ENCODE assay signal across 9 cellular contexts in the genomic region with DNA sequence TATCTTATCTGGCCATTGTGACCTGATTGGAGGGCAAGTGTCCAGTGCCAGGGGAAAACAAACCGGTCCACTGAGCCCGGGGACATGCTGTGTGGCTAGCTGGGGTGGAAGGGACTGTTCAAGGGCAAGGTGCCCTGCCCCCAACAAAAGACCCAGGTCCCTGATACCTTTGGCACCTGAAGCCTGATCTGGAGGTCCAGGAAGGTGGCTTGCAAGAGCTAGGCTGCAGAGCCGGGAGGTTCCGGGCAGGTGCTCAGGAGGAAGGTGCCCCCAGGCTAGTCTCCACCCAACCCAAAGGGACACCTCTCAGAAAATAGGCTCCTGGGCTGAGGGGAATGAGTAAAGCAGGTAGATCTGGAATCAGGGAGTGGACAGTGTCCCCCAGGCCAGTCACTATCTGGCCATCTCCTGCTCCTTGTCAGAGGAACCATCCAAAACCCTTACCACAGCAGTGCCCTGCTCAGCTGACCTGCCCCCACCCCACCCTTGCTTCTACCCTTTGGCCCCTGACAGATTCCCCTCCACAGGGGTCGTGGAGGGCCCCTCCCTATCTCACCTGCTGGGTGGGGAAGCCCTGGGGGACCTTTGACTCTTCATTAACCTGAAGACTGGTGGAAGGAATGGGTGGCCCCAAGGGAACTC. TPM values are rescaled to one million over a fixed set of nuclear protein-coding genes. Genes with fewer than 3 reads are reported as not detected.
A peak's percentile ranks its signal among the peaks of the same experiment; 100 is the strongest.
DNase-seq lines count a peak whose midpoint lies in the region; ATAC-seq, FAIRE-seq and TF ChIP-seq lines count a peak whose summit lies in the region.
"Had no signal": no experiment of that assay in that cellular context is flagged by ENCODE, and none has a peak within 500 bp of the region (broad histone marks: within the 10 kb centered on the region; RNA-seq: fewer than 3 reads in every experiment).

No MANE protein-coding gene starts in this region.

- no peak for TF ChIP-seq RAD21 in K562 (CRISPR knock-in tag; conservative IDR thresholded peaks at IDR 0.05 in 1 of 2, IDR thresholded peaks at IDR 0.05 in 1 of 2)

- ATAC-seq in K562, result peak; percentile 11; the same call in 2 of the 3 replicates
- no peak for ATAC-seq in natural killer cell
- ATAC-seq in WTC11, result no peak

- CTCF ChIA-PET in CD4-positive, alpha-beta memory T cell (lab: Charles Lee; ENCODE audit: partially characterized antibody), result interaction anchor here (0.8 to 13.9 kb wide), 13 partner anchors 9 to 112 kb away, joined by 3 to 181 read pairs (median 8); a partner anchor contains a TSS
- CTCF ChIA-PET in K562 (lab: Yijun Ruan, JAX; ENCODE audit: low intra/inter-chr PET ratio), result interaction anchor here (3.6 kb wide), 1 partner anchor 25 kb away, joined by 41 read pairs; no protein-coding TSS in a partner anchor
- CTCF ChIA-PET in WTC11 (lab: Charles Lee), result interaction anchor here (1.0 to 12.0 kb wide), 15 partner anchors 11 to 203 kb away, joined by 3 to 262 read pairs (median 7); a partner anchor contains a TSS

- H3K27ac ChIP-seq in CD4-positive, alpha-beta memory T cell (ENCODE audit: low read depth, low read length), result peak overlapping the region; percentile 46
- H3K27ac ChIP-seq in KMS-11 (peak overlapping the region; percentile 8; the same call in 1 of the 2 replicates), K562 (ENCODE audit: extremely low read depth, low read depth, low read length) (no peak overlapping the region)

- H3K4me1 ChIP-seq in CD4-positive, alpha-beta memory T cell (ENCODE audit: insufficient read depth, low read length), result peaks cover 23% of the 10 kb centered on the region
- H3K4me1 ChIP-seq in KMS-11 (ENCODE audit: low read depth, poor library complexity, severe bottlenecking), result peaks cover 46% of the 10 kb centered on the region
- H3K4me1 ChIP-seq in K562 (replicated peaks in 1 of 2; ENCODE audit: control insufficient read depth in 2 of 2, insufficient read depth in 2 of 2, low read length in 2 of 2), result peaks cover 0 to 12% of the 10 kb centered on the region in 2 experiments; a peak in 1 of 5 replicates

- FAIRE-seq in K562 (lab: Jason Lieb, UNC), result no peak

- H3K27ac Mint-ChIP-seq in CD4-positive, alpha-beta memory T cell, result peak overlapping the region; percentile 64 to 92 (median 89)
- H3K27ac Mint-ChIP-seq in natural killer cell (peak overlapping the region; percentile 82 to 84), WTC11 (no peak overlapping the region; the same call in none of the 2 replicates)

- H3K9me1 ChIP-seq in K562 (ENCODE audit: control insufficient read depth, insufficient read depth, low read length), result no peaks in the 10 kb centered on the region

- intact Hi-C loops in CD4-positive, alpha-beta memory T cell (cut with micrococcal nuclease), result loop anchor here (1.0 kb wide), 3 partner anchors 22 to 113 kb away; a partner anchor contains a TSS
- intact Hi-C loops in K562 (cut with micrococcal nuclease) (loop anchor here (1.0 kb wide), 1 partner anchor 23 kb away; no protein-coding TSS in a partner anchor), natural killer cell (cut with micrococcal nuclease) (loop anchor here (1.0 kb wide), 2 partner anchors 26 to 113 kb away; no protein-coding TSS in a partner anchor)

- H3K4me3 ChIP-seq in CD4-positive, alpha-beta memory T cell (ENCODE audit: low read length in 2 of 2), result no peak overlapping the region
- H3K4me3 ChIP-seq in KMS-11 (IDR thresholded peaks at IDR 0.05; ENCODE audit: insufficient read depth, low read depth, low read length) (no peak overlapping the region), K562 (no peak overlapping the region)
- H3K4me3 ChIP-seq: BLaER1 treated with 17β-estradiol and CSF1 and Interleukin-3, amounts not matched to agents 10 nM and 100 nM had no signal

- no peak overlapping the region for H2AFZ ChIP-seq in KMS-11 (ENCODE audit: low read depth)
- H2AFZ ChIP-seq in K562 (ENCODE audit: low read depth, low read length), result no peak overlapping the region

- peak; percentile 61 for TF ChIP-seq POLR2A in K562 (conservative IDR thresholded peaks at IDR 0.05)

- no peak for TF ChIP-seq EP300 in K562 (IDR thresholded peaks at IDR 0.05; ENCODE audit: low read length)

- H3K27me3 ChIP-seq in CD4-positive, alpha-beta memory T cell (ENCODE audit: insufficient read depth, low read length), result no peaks in the 10 kb centered on the region
- no peaks in the 10 kb centered on the region for H3K27me3 ChIP-seq in KMS-11 (ENCODE audit: insufficient read depth, low read depth)
- no peaks in the 10 kb centered on the region for H3K27me3 ChIP-seq in K562 (ENCODE audit: control insufficient read depth in 2 of 2, insufficient read depth in 2 of 2, low read length in 2 of 2)
- H3K27me3 ChIP-seq: BLaER1 treated with 17β-estradiol and CSF1 and Interleukin-3, amounts not matched to agents 10 nM and 100 nM had no signal

- no peaks in the 10 kb centered on the region for H3K27me3 Mint-ChIP-seq in CD4-positive, alpha-beta memory T cell
- H3K27me3 Mint-ChIP-seq in natural killer cell (ENCODE audit: low read depth in 2 of 2) (no peaks in the 10 kb centered on the region), WTC11 (ENCODE audit: low read depth) (no peaks in the 10 kb centered on the region)

- peak overlapping the region in 3 of 8 donors; percentile 20 to 46 (median 22) for H3K4me3 Mint-ChIP-seq in CD4-positive, alpha-beta memory T cell
- H3K4me3 Mint-ChIP-seq in natural killer cell (no peak overlapping the region), WTC11 (no peak overlapping the region)

- TF ChIP-seq CTCF in KMS-11 (conservative IDR thresholded peaks at IDR 0.05; ENCODE audit: low read depth, low read length), result no peak
- no peak for TF ChIP-seq CTCF in K562 (IDR thresholded peaks at IDR 0.05 in 2 of 3, conservative IDR thresholded peaks at IDR 0.05 in 1 of 3; ENCODE audit: insufficient read depth in 2 of 3, low read depth in 1 of 3, low read length in 3 of 3)
- no peak for TF ChIP-seq CTCF in natural killer cell (IDR thresholded peaks at IDR 0.05)
- TF ChIP-seq CTCF in WTC11 (IDR thresholded peaks at IDR 0.05), result no peak

- peak in 1 of 5 donors; percentile 25 for DNase-seq in CD4-positive, alpha-beta memory T cell
- DNase-seq in K562 (ENCODE audit: extremely low read depth in 1 of 4, low spot score in 3 of 4) (no peak), natural killer cell (no peak), AML-193 (lab: John Stamatoyannopoulos, UW) (no peak), NCI-H128 (lab: John Stamatoyannopoulos, UW; ENCODE audit: unreplicated experiment) (no peak), WTC11 (ENCODE audit: low spot score) (no peak), amniotic stem cell (lab: John Stamatoyannopoulos, UW) (no peak)

- H3K36me3 Mint-ChIP-seq in CD4-positive, alpha-beta memory T cell, result peaks cover 31 to 67% of the 10 kb centered on the region in 2 donors
- H3K36me3 Mint-ChIP-seq in natural killer cell, result peaks cover 7% of the 10 kb centered on the region
- peaks cover 40% of the 10 kb centered on the region for H3K36me3 Mint-ChIP-seq in WTC11

- POLR2A ChIA-PET in CD4-positive, alpha-beta memory T cell (lab: Charles Lee; ENCODE audit: partially characterized antibody), result interaction anchor here (1.3 to 17.0 kb wide), 6 partner anchors 10 to 113 kb away, joined by 7 to 489 read pairs (median 26); a partner anchor contains a TSS
- POLR2A ChIA-PET in K562 (lab: Yijun Ruan, JAX) (interaction anchor here (0.6 to 2.5 kb wide), 11 partner anchors 8 to 169 kb away, joined by 3 to 9 read pairs (median 3); no protein-coding TSS in a partner anchor), WTC11 (lab: Charles Lee) (interaction anchor here (1.1 to 1.6 kb wide), 2 partner anchors 24 to 33 kb away, joined by 7 to 11 read pairs; a partner anchor contains a TSS)

- peaks cover 0 to 2% (median 0%) of the 10 kb centered on the region in 8 donors for H3K9me3 Mint-ChIP-seq in CD4-positive, alpha-beta memory T cell
- H3K9me3 Mint-ChIP-seq in natural killer cell, result no peaks in the 10 kb centered on the region
- no peaks in the 10 kb centered on the region for H3K9me3 Mint-ChIP-seq in WTC11

- H4K20me1 ChIP-seq in KMS-11 (ENCODE audit: insufficient read depth) (peaks cover 2% of the 10 kb centered on the region; the same call in 1 of the 2 replicates), K562 (replicated peaks; ENCODE audit: control insufficient read depth, insufficient read depth, low read length) (peaks cover 17% of the 10 kb centered on the region)

- no peak overlapping the region for H3K4me2 ChIP-seq in KMS-11
- no peak overlapping the region for H3K4me2 ChIP-seq in K562 (ENCODE audit: insufficient read depth, low read length)
- H3K4me2 ChIP-seq: BLaER1 treated with 17β-estradiol and CSF1 and Interleukin-3, amounts not matched to agents 10 nM and 100 nM had no signal

- no peaks in the 10 kb centered on the region for H3K9me3 ChIP-seq in CD4-positive, alpha-beta memory T cell (ENCODE audit: control insufficient read depth in 1 of 2, low read length in 2 of 2)
- H3K9me3 ChIP-seq in K562 (replicated peaks; ENCODE audit: control insufficient read depth, insufficient read depth, low read depth, low read length), result no peaks in the 10 kb centered on the region
- H3K9me3 ChIP-seq: BLaER1 treated with 17β-estradiol and CSF1 and Interleukin-3, amounts not matched to agents 10 nM and 100 nM had no signal

- no TSS peak for BruUV-seq in K562 (replicated peaks; lab: Mats Ljungman, UMichigan)

- H3K36me3 ChIP-seq in CD4-positive, alpha-beta memory T cell (ENCODE audit: insufficient read depth, low read length), result peaks cover 79% of the 10 kb centered on the region
- H3K36me3 ChIP-seq in KMS-11 (ENCODE audit: insufficient read depth), result no peaks in the 10 kb centered on the region; the same call in 1 of the 2 replicates
- peaks cover 71% of the 10 kb centered on the region for H3K36me3 ChIP-seq in K562 (ENCODE audit: control insufficient read depth, insufficient read depth, low read length)

- H3K4me1 Mint-ChIP-seq in CD4-positive, alpha-beta memory T cell, result peaks cover 19 to 62% (median 34%) of the 10 kb centered on the region in 4 donors
- peaks cover 23 to 44% of the 10 kb centered on the region in 2 donors for H3K4me1 Mint-ChIP-seq in natural killer cell
- H3K4me1 Mint-ChIP-seq in WTC11, result peaks cover 8% of the 10 kb centered on the region

- in situ Hi-C loops in K562 (cut with MboI), result no loop called here

- WGBS in K562 (ENCODE audit: insufficient coverage, low coverage, missing lambda C conversion rate), result 69% methylated on average over 5 of the region's 5 CpGs

- H3K9ac ChIP-seq in KMS-11 (no peak overlapping the region), K562 (ENCODE audit: insufficient read depth in 1 of 2, low read depth in 2 of 2, low read length in 2 of 2) (0 out of 4 replicates have a peak overlapping the region, but pooled peaks of 1 of the 2 experiments have one; percentile 17)

- H3K79me2 ChIP-seq in KMS-11 (ENCODE audit: insufficient read depth, low read depth) (peaks cover 46% of the 10 kb centered on the region), K562 (ENCODE audit: control insufficient read depth, insufficient read depth, low read length) (peaks cover 9% of the 10 kb centered on the region)

RNA-seq across cellular contexts. Expression of a gene that starts 6.2 kb away (rescaled TPM):
- 10 to 100 TPM; 60.0 to 70.3 TPM for total RNA-seq in CD4-positive, alpha-beta memory T cell
- 10 to 100 TPM; 11.9 to 19.1 TPM for polyA plus RNA-seq in CD4-positive, alpha-beta memory T cell
- total RNA-seq in K562 (2011; cell fraction: chromatin; rRNA removed; ENCODE audit: low replicate concordance), result 145 and 300 TPM in 2 replicates
- total RNA-seq in K562 (2011; cell fraction: nucleolus; rRNA removed), result 204 and 205 TPM in 2 replicates
- 164 and 167 TPM in 2 replicates for total RNA-seq in K562 (2011; cell fraction: nucleoplasm; rRNA removed)
- 28.8 and 31.9 TPM in 2 replicates for total RNA-seq in K562 (2014; rRNA removed)
- total RNA-seq in K562 (2014; rRNA removed; fragmentation: Illumina TruSeq; extraction: Trizol), result 28.3 and 42.2 TPM in 2 replicates
- total RNA-seq in K562 (2015; rRNA removed; fragmentation: Illumina TruSeq; extraction: Trizol), result 39.4 and 40.8 TPM in 2 replicates
- 56.8 and 63.6 TPM in 2 replicates for total RNA-seq in K562 (2021)
- 42.4 and 52.0 TPM in 2 replicates for polyA plus RNA-seq in K562 (2011; rRNA removed)
- polyA plus RNA-seq in K562 (2011; cell fraction: cytosol; rRNA removed), result 38.3 and 39.8 TPM in 2 replicates
- 305 and 323 TPM in 2 replicates for polyA plus RNA-seq in K562 (2011; cell fraction: nucleus; rRNA removed)
- 49.7 and 52.4 TPM in 2 replicates for polyA plus RNA-seq in K562 (2012)
- polyA plus RNA-seq in K562 (2014; fragmentation: Illumina TruSeq; extraction: Trizol), result 37.1 and 39.9 TPM in 2 replicates
- 1 to 10 TPM; 4.2 to 5.9 TPM for polyA plus RNA-seq in K562 (2014; fragmentation: Nextera tagmentation; extraction: Ambion mirVana)
- polyA plus RNA-seq in K562 (2014; rRNA removed), result 59.9 and 63.8 TPM in 2 replicates
- 30.1 and 37.1 TPM in 2 replicates for polyA minus RNA-seq in K562 (2011; rRNA and poly(A)+ RNA removed)
- polyA minus RNA-seq in K562 (2011; cell fraction: cytosol; rRNA and poly(A)+ RNA removed), result 9.9 and 11.5 TPM in 2 replicates
- polyA minus RNA-seq in K562 (2011; cell fraction: nucleus; rRNA and poly(A)+ RNA removed), result 60.3 and 89.4 TPM in 2 replicates
- 10 to 100 TPM; 20.0 to 27.2 (median 24.8) TPM for total RNA-seq in natural killer cell
- 66.0 to 71.2 TPM (median 67.1 TPM) in 3 replicates for total RNA-seq in WTC11 (2021)

RNA-seq across cellular contexts. Expression of a gene that starts 21.5 kb away (rescaled TPM):
- 100 to 1,000 TPM; 202 to 209 TPM for total RNA-seq in CD4-positive, alpha-beta memory T cell
- polyA plus RNA-seq in CD4-positive, alpha-beta memory T cell, result 100 to 1,000 TPM; 324 to 448 TPM
- 18.4 and 49.5 TPM in 2 replicates for total RNA-seq in K562 (2011; cell fraction: chromatin; rRNA removed; ENCODE audit: low replicate concordance)
- 26.0 and 28.6 TPM in 2 replicates for total RNA-seq in K562 (2011; cell fraction: nucleolus; rRNA removed)
- total RNA-seq in K562 (2011; cell fraction: nucleoplasm; rRNA removed), result 29.0 and 37.5 TPM in 2 replicates
- total RNA-seq in K562 (2014; rRNA removed) (35.5 and 51.8 TPM in 2 replicates), K562 (2014; rRNA removed; fragmentation: Illumina TruSeq; extraction: Trizol) (23.8 and 30.5 TPM in 2 replicates), K562 (2015; rRNA removed; fragmentation: Illumina TruSeq; extraction: Trizol) (38.9 and 40.2 TPM in 2 replicates), K562 (2021) (79.9 and 88.0 TPM in 2 replicates), natural killer cell (100 to 1,000 TPM; 323 to 372 (median 362) TPM), WTC11 (2021) (86.9 to 111 TPM (median 97.1 TPM) in 3 replicates)
- polyA plus RNA-seq in K562 (2011; rRNA removed) (36.9 and 45.6 TPM in 2 replicates), K562 (2014; fragmentation: Illumina TruSeq; extraction: Trizol) (64.8 and 78.7 TPM in 2 replicates), K562 (2014; fragmentation: Nextera tagmentation; extraction: Ambion mirVana) (10 to 100 TPM; 11.4 to 20.6 TPM), K562 (2014; rRNA removed) (44.9 and 50.1 TPM in 2 replicates)
- polyA plus RNA-seq in K562 (2011; cell fraction: cytosol; rRNA removed), result 59.4 and 62.4 TPM in 2 replicates
- 36.7 and 44.4 TPM in 2 replicates for polyA plus RNA-seq in K562 (2011; cell fraction: nucleus; rRNA removed)
- 42.9 and 66.5 TPM in 2 replicates for polyA plus RNA-seq in K562 (2012)
- polyA minus RNA-seq in K562 (2011; rRNA and poly(A)+ RNA removed), result 29.5 and 44.1 TPM in 2 replicates
- polyA minus RNA-seq in K562 (2011; cell fraction: cytosol; rRNA and poly(A)+ RNA removed), result 35.7 and 39.5 TPM in 2 replicates
- 8.5 and 9.6 TPM in 2 replicates for polyA minus RNA-seq in K562 (2011; cell fraction: nucleus; rRNA and poly(A)+ RNA removed)

RNA-seq across cellular contexts. Expression of a gene that starts 32.9 kb away (rescaled TPM):
- 10 to 100 TPM; 23.2 to 25.9 TPM for total RNA-seq in CD4-positive, alpha-beta memory T cell
- 10 to 100 TPM; 47.8 to 52.3 TPM for polyA plus RNA-seq in CD4-positive, alpha-beta memory T cell
- total RNA-seq in K562 (2011; cell fraction: chromatin; rRNA removed; ENCODE audit: low replicate concordance), result not detected in 2 replicates
- total RNA-seq in K562 (2011; cell fraction: nucleolus; rRNA removed), result not detected in 2 replicates
- not detected in 2 replicates for total RNA-seq in K562 (2011; cell fraction: nucleoplasm; rRNA removed)
- not detected in 2 replicates for total RNA-seq in K562 (2014; rRNA removed)
- total RNA-seq in K562 (2014; rRNA removed; fragmentation: Illumina TruSeq; extraction: Trizol), result not detected in 2 replicates
- total RNA-seq in K562 (2015; rRNA removed; fragmentation: Illumina TruSeq; extraction: Trizol), result 0.11 and 0.23 TPM in 2 replicates
- total RNA-seq in K562 (2021), result 0.27 TPM in 1 of 2 replicates, not detected in the other
- polyA plus RNA-seq in K562 (2011; rRNA removed), result 0.03 and 0.21 TPM in 2 replicates
- 0.22 TPM in 1 of 2 replicates, not detected in the other for polyA plus RNA-seq in K562 (2011; cell fraction: cytosol; rRNA removed)
- polyA plus RNA-seq in K562 (2011; cell fraction: nucleus; rRNA removed), result 0.07 and 0.18 TPM in 2 replicates
- 0.19 and 0.22 TPM in 2 replicates for polyA plus RNA-seq in K562 (2012)
- 0.04 and 0.12 TPM in 2 replicates for polyA plus RNA-seq in K562 (2014; fragmentation: Illumina TruSeq; extraction: Trizol)
- polyA plus RNA-seq in K562 (2014; fragmentation: Nextera tagmentation; extraction: Ambion mirVana), result under 1 TPM in 1 of 2 experiments, not detected in 1; 0.03 TPM
- polyA plus RNA-seq in K562 (2014; rRNA removed), result not detected in 2 replicates
- polyA minus RNA-seq in K562 (2011; rRNA and poly(A)+ RNA removed), result 0.11 TPM in 1 of 2 replicates, not detected in the other
- not detected in 2 replicates for polyA minus RNA-seq in K562 (2011; cell fraction: cytosol; rRNA and poly(A)+ RNA removed)
- polyA minus RNA-seq in K562 (2011; cell fraction: nucleus; rRNA and poly(A)+ RNA removed), result not detected in 2 replicates
- total RNA-seq in natural killer cell, result 100 to 1,000 TPM; 150 to 184 (median 169) TPM
- 8.8 to 9.4 TPM (median 8.9 TPM) in 3 replicates for total RNA-seq in WTC11 (2021)

RNA-seq across cellular contexts. Expression of a gene that starts 57.3 kb away (rescaled TPM):
- total RNA-seq in CD4-positive, alpha-beta memory T cell, result under 1 TPM in 1 of 2 experiments, not detected in 1; 0.23 TPM
- not detected for polyA plus RNA-seq in CD4-positive, alpha-beta memory T cell
- not detected in 2 replicates for total RNA-seq in K562 (2011; cell fraction: chromatin; rRNA removed; ENCODE audit: low replicate concordance)
- total RNA-seq in K562 (2011; cell fraction: nucleolus; rRNA removed), result not detected in 2 replicates
- not detected in 2 replicates for total RNA-seq in K562 (2011; cell fraction: nucleoplasm; rRNA removed)
- total RNA-seq in K562 (2014; rRNA removed) (not detected in 2 replicates), K562 (2014; rRNA removed; fragmentation: Illumina TruSeq; extraction: Trizol) (not detected in 2 replicates), K562 (2015; rRNA removed; fragmentation: Illumina TruSeq; extraction: Trizol) (not detected in 2 replicates), K562 (2021) (not detected in 2 replicates), natural killer cell (10 to 100 TPM in 1 of 3 donors, 1 to 10 TPM in 2; 1.9 to 10.6 (median 8.7) TPM), WTC11 (2021) (not detected in 3 replicates)
- polyA plus RNA-seq in K562 (2011; rRNA removed) (not detected in 2 replicates), K562 (2014; fragmentation: Illumina TruSeq; extraction: Trizol) (not detected in 2 replicates), K562 (2014; fragmentation: Nextera tagmentation; extraction: Ambion mirVana) (not detected), K562 (2014; rRNA removed) (not detected in 2 replicates)
- polyA plus RNA-seq in K562 (2011; cell fraction: cytosol; rRNA removed), result not detected in 2 replicates
- polyA plus RNA-seq in K562 (2011; cell fraction: nucleus; rRNA removed), result not detected in 2 replicates
- polyA plus RNA-seq in K562 (2012), result not detected in 2 replicates
- not detected in 2 replicates for polyA minus RNA-seq in K562 (2011; rRNA and poly(A)+ RNA removed)
- not detected in 2 replicates for polyA minus RNA-seq in K562 (2011; cell fraction: cytosol; rRNA and poly(A)+ RNA removed)
- not detected in 2 replicates for polyA minus RNA-seq in K562 (2011; cell fraction: nucleus; rRNA and poly(A)+ RNA removed)

Comparison
In these comparisons a context has a peak if more than half of its experiments do, and no peak if none do; other contexts are left out.
1. RNA of a gene that starts 32.9 kb away (total RNA-seq): 150 to 184 TPM in natural killer cell; 23.2 to 25.9 TPM in CD4-positive, alpha-beta memory T cell, 8.8 to 9.4 TPM in WTC11 and 0.11 to 0.27 TPM in K562; every median in the first group is over 4 times any median in the second.